9 cellular contexts compared by ENCODE assay signal in genomic region chr3:173289072-173289471, GRCh38.
"Had no signal": no experiment of that assay in that cellular context is flagged by ENCODE, and none has a peak within 500 bp of the region (broad histone marks: within the 10 kb centered on the region; RNA-seq: fewer than 3 reads in every experiment).

No MANE protein-coding gene starts in this region.

- H3K4me3 Mint-ChIP-seq: H9, HFFc6 had no signal

- H3K27ac ChIP-seq: HL-60 had no signal

- H3K27ac Mint-ChIP-seq: H9, HFFc6 had no signal

- DNase-seq: GOT3, H9, HCEC 1CT, HFFc6, IMR-90, KG1 had no signal

- H3K4me3 ChIP-seq: K562 had no signal

- ATAC-seq: HepG2, K562 had no signal
